Comparison of ENCODE assay signal across 18 cellular contexts in the genomic region with DNA sequence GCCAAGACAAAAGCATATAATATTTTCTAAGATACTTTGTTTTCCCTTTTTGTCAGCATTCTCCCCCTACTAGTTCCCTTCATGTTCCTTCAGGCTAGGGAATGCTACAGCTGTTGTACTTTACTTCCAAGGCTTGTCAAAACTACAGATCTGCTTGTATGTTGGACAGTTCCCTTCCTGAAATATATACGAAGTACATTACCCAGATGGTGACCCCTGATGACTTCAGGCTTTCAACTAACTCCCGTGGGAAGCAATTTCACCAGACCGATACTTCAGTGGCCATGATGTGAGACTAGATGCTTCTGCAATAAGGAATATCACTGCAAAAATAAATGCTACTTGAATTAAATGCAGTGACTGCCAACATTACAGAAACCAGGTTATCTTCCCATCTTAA.
"Had no signal": no experiment of that assay in that cellular context is flagged by ENCODE, and none has a peak within 500 bp of the region (broad histone marks: within the 10 kb centered on the region; RNA-seq: fewer than 3 reads in every experiment).

No MANE protein-coding gene starts in this region.

- H3K4me1 ChIP-seq: esophagus muscularis mucosa, gastrocnemius medialis, psoas muscle, tibial artery, upper lobe of left lung, uterus had no signal

- H3K36me3 ChIP-seq: esophagus muscularis mucosa, gastrocnemius medialis, neutrophil, tibial artery, upper lobe of left lung, uterus had no signal

- H3K4me1 Mint-ChIP-seq: immature natural killer cell; naive thymus-derived CD4-positive, alpha-beta T cell had no signal

- H3K27ac Mint-ChIP-seq: effector memory CD8-positive, alpha-beta T cell; immature natural killer cell; naive thymus-derived CD4-positive, alpha-beta T cell; stimulated activated naive CD8-positive, alpha-beta T cell treated with anti-CD3 and anti-CD28 coated beads, Interleukin-15, Interleukin-2, amounts not matched to agents 100 ng/mL and 50 ng/mL, for 24 hours had no signal

- H3K27ac ChIP-seq: epithelial cell of prostate, esophagus muscularis mucosa, gastrocnemius medialis, neutrophil, psoas muscle, tibial artery, upper lobe of left lung, uterus had no signal

- H3K9me3 ChIP-seq: esophagus muscularis mucosa, gastrocnemius medialis, neutrophil, psoas muscle, tibial artery, upper lobe of left lung, uterus had no signal

- H3K4me3 Mint-ChIP-seq: effector memory CD8-positive, alpha-beta T cell; immature natural killer cell; naive thymus-derived CD4-positive, alpha-beta T cell; stimulated activated naive CD8-positive, alpha-beta T cell treated with anti-CD3 and anti-CD28 coated beads, Interleukin-15, Interleukin-2, amounts not matched to agents 100 ng/mL and 50 ng/mL, for 24 hours had no signal

- H3K27me3 ChIP-seq: esophagus muscularis mucosa, gastrocnemius medialis, neutrophil, tibial artery, upper lobe of left lung, uterus had no signal

- DNase-seq: effector memory CD8-positive, alpha-beta T cell; gastrocnemius medialis; immature natural killer cell; left cardiac atrium; left ventricle myocardium superior; mesendoderm; naive thymus-derived CD4-positive, alpha-beta T cell; psoas muscle; stimulated activated CD4-positive, alpha-beta T cell treated with anti-CD3 and anti-CD28 coated beads, Interleukin-2, amount 100 ng/mL, for 24 hours; tibial artery; upper lobe of left lung; uterus had no signal

- ATAC-seq: effector memory CD8-positive, alpha-beta T cell; gastrocnemius medialis; left cardiac atrium; left ventricle myocardium superior; naive thymus-derived CD4-positive, alpha-beta T cell; psoas muscle; sciatic nerve had no signal

- H3K27me3 Mint-ChIP-seq: naive thymus-derived CD4-positive, alpha-beta T cell; stimulated activated naive CD8-positive, alpha-beta T cell treated with anti-CD3 and anti-CD28 coated beads, Interleukin-15, Interleukin-2, amounts not matched to agents 100 ng/mL and 50 ng/mL, for 24 hours had no signal

- H3K4me3 ChIP-seq: esophagus muscularis mucosa, gastrocnemius medialis, lung, psoas muscle, tibial artery, upper lobe of left lung, uterus had no signal

- H3K9me3 Mint-ChIP-seq: effector memory CD8-positive, alpha-beta T cell; immature natural killer cell; stimulated activated naive CD8-positive, alpha-beta T cell treated with anti-CD3 and anti-CD28 coated beads, Interleukin-15, Interleukin-2, amounts not matched to agents 100 ng/mL and 50 ng/mL, for 24 hours had no signal
